ENCODE assay signal across 24 cellular contexts in genomic region chr22:20996598-20997535, GRCh38. TPM values are rescaled to one million over a fixed set of nuclear protein-coding genes. Genes with fewer than 3 reads are reported as not detected.
DNase-seq lines count a peak whose midpoint lies in the region; ATAC-seq, FAIRE-seq and TF ChIP-seq lines count a peak whose summit lies in the region.
"Had no signal": no experiment of that assay in that cellular context is flagged by ENCODE, and none has a peak within 500 bp of the region (broad histone marks: within the 10 kb centered on the region; RNA-seq: fewer than 3 reads in every experiment).

No MANE protein-coding gene starts in this region.

- peaks cover 9% of the 10 kb centered on the region for H3K36me3 Mint-ChIP-seq in activated naive CD8-positive, alpha-beta T cell treated with anti-CD3 and anti-CD28 coated beads for 36 hours
- peaks cover 10% of the 10 kb centered on the region for H3K36me3 Mint-ChIP-seq in activated naive CD8-positive, alpha-beta T cell treated with anti-CD3 and anti-CD28 coated beads, Interleukin-2, amount 50 U/mL, for 24 hours (ENCODE audit: low read depth)
- peaks cover 3% of the 10 kb centered on the region for H3K36me3 Mint-ChIP-seq in astrocyte (ENCODE audit: low read depth, unreplicated experiment)
- H3K36me3 Mint-ChIP-seq in naive thymus-derived CD8-positive, alpha-beta T cell = peaks cover 0 to 22% (median 0%) of the 10 kb centered on the region in 3 donors

- peaks cover 24% of the 10 kb centered on the region for H3K79me2 ChIP-seq in astrocyte (ENCODE audit: insufficient read depth, low read length)

- peaks cover 35% of the 10 kb centered on the region for H4K20me1 ChIP-seq in astrocyte (ENCODE audit: insufficient read depth, low read length)

- ATAC-seq in activated naive CD8-positive, alpha-beta T cell treated with anti-CD3 and anti-CD28 coated beads, Interleukin-2, amount 50 U/mL, for 24 hours = no peak
- ATAC-seq in naive thymus-derived CD8-positive, alpha-beta T cell = no peak
- ATAC-seq: A549, SK-N-SH treated with all-trans-retinoic acid at 6 μM for 48 hours had no signal

- no peak overlapping the region for H2AFZ ChIP-seq in astrocyte (ENCODE audit: low read depth, low read length)

- H3K9me3 Mint-ChIP-seq in activated naive CD8-positive, alpha-beta T cell treated with anti-CD3 and anti-CD28 coated beads for 36 hours = no peaks in the 10 kb centered on the region
- no peaks in the 10 kb centered on the region for H3K9me3 Mint-ChIP-seq in activated naive CD8-positive, alpha-beta T cell treated with anti-CD3 and anti-CD28 coated beads, Interleukin-2, amount 50 U/mL, for 24 hours
- H3K9me3 Mint-ChIP-seq in astrocyte (ENCODE audit: unreplicated experiment) = no peaks in the 10 kb centered on the region
- no peaks in the 10 kb centered on the region for H3K9me3 Mint-ChIP-seq in naive thymus-derived CD8-positive, alpha-beta T cell
- H3K9me3 Mint-ChIP-seq: CD8-positive, alpha-beta memory T cell; HFFc6 had no signal

- H3K27ac Mint-ChIP-seq in activated naive CD8-positive, alpha-beta T cell treated with anti-CD3 and anti-CD28 coated beads for 36 hours = peak overlapping the region; percentile 19
- no peak overlapping the region for H3K27ac Mint-ChIP-seq in activated naive CD8-positive, alpha-beta T cell treated with anti-CD3 and anti-CD28 coated beads, Interleukin-2, amount 50 U/mL, for 24 hours
- H3K27ac Mint-ChIP-seq in astrocyte (ENCODE audit: unreplicated experiment) = peak overlapping the region; percentile 18
- H3K27ac Mint-ChIP-seq in naive thymus-derived CD8-positive, alpha-beta T cell = peak overlapping the region in 7 of 10 donors; percentile 4 to 91 (median 48)
- H3K27ac Mint-ChIP-seq: HFFc6 had no signal

- DNase-seq in activated naive CD8-positive, alpha-beta T cell treated with anti-CD3 and anti-CD28 coated beads for 36 hours = no peak
- no peak for DNase-seq in activated naive CD8-positive, alpha-beta T cell treated with anti-CD3 and anti-CD28 coated beads, Interleukin-2, amount 50 U/mL, for 24 hours
- DNase-seq in astrocyte (ENCODE audit: low read depth) (no peak), NCI-H187 treated with DMSO at 0.1 percent for 48 hours (lab: John Stamatoyannopoulos, UW) (no peak), caudate nucleus (lab: John Stamatoyannopoulos, UW) (no peak), DMS79 treated with DMSO at 0.1 percent for 48 hours (lab: John Stamatoyannopoulos, UW) (no peak)
- no peak for DNase-seq in naive thymus-derived CD8-positive, alpha-beta T cell
- DNase-seq: CD8-positive, alpha-beta memory T cell; DMS53; HFFc6; Kasumi-1; MG63; NCI-H1048; NCI-H1436 treated with DMSO at 0.1 percent for 48 hours; NCI-H2029 treated with DMSO at 0.1 percent for 48 hours; NCI-H2171; NCI-H69; SIG-M5 had no signal

- FAIRE-seq in astrocyte (lab: Jason Lieb, UNC) = no peak
- FAIRE-seq: A549 had no signal

- POLR2A ChIA-PET in naive thymus-derived CD8-positive, alpha-beta T cell (lab: Charles Lee) = interaction anchor here (0.6 to 1.4 kb wide), 5 partner anchors 11 to 655 kb away, joined by 3 to 5 read pairs (median 3); partner anchors contain the start of gene LZTR1

- peaks cover 16% of the 10 kb centered on the region for H3K4me1 ChIP-seq in astrocyte (ENCODE audit: insufficient read depth, low read length)

- H3K27ac ChIP-seq in astrocyte (ENCODE audit: low read depth, low read length) (no peak overlapping the region), caudate nucleus (ENCODE audit: low read depth, low read length) (no peak overlapping the region)
- H3K27ac ChIP-seq: A549, BLaER1 had no signal

- H3K36me3 ChIP-seq in astrocyte (ENCODE audit: insufficient read depth, low read length) = no peaks in the 10 kb centered on the region

- H3K4me3 Mint-ChIP-seq in activated naive CD8-positive, alpha-beta T cell treated with anti-CD3 and anti-CD28 coated beads for 36 hours = no peak overlapping the region
- H3K4me3 Mint-ChIP-seq in activated naive CD8-positive, alpha-beta T cell treated with anti-CD3 and anti-CD28 coated beads, Interleukin-2, amount 50 U/mL, for 24 hours = no peak overlapping the region
- H3K4me3 Mint-ChIP-seq in astrocyte (ENCODE audit: unreplicated experiment) = no peak overlapping the region
- H3K4me3 Mint-ChIP-seq in naive thymus-derived CD8-positive, alpha-beta T cell = peak overlapping the region in 1 of 10 donors; percentile 6
- H3K4me3 Mint-ChIP-seq: HFFc6 had no signal

- H3K27me3 Mint-ChIP-seq in activated naive CD8-positive, alpha-beta T cell treated with anti-CD3 and anti-CD28 coated beads for 36 hours = no peaks in the 10 kb centered on the region
- no peaks in the 10 kb centered on the region for H3K27me3 Mint-ChIP-seq in activated naive CD8-positive, alpha-beta T cell treated with anti-CD3 and anti-CD28 coated beads, Interleukin-2, amount 50 U/mL, for 24 hours
- H3K27me3 Mint-ChIP-seq in astrocyte (ENCODE audit: low read depth, unreplicated experiment) = no peaks in the 10 kb centered on the region
- H3K27me3 Mint-ChIP-seq in naive thymus-derived CD8-positive, alpha-beta T cell = no peaks in the 10 kb centered on the region

- H3K4me2 ChIP-seq in astrocyte (ENCODE audit: low read length) = no peak overlapping the region
- H3K4me2 ChIP-seq: A549, BLaER1 had no signal

- no peaks in the 10 kb centered on the region for H3K27me3 ChIP-seq in astrocyte (ENCODE audit: insufficient read depth, low read length)
- H3K27me3 ChIP-seq: BLaER1, MG63 had no signal

- H3K9ac ChIP-seq in astrocyte (ENCODE audit: low read length) = no peak overlapping the region
- H3K9ac ChIP-seq: BLaER1 had no signal

- H3K4me3 ChIP-seq in astrocyte (ENCODE audit: insufficient read depth, low read depth, low read length) = no peak overlapping the region
- H3K4me3 ChIP-seq: A549, BLaER1, MG63 had no signal

- H3K4me1 Mint-ChIP-seq in activated naive CD8-positive, alpha-beta T cell treated with anti-CD3 and anti-CD28 coated beads for 36 hours = peaks cover 12% of the 10 kb centered on the region
- H3K4me1 Mint-ChIP-seq in activated naive CD8-positive, alpha-beta T cell treated with anti-CD3 and anti-CD28 coated beads, Interleukin-2, amount 50 U/mL, for 24 hours = peaks cover 15% of the 10 kb centered on the region
- no peaks in the 10 kb centered on the region for H3K4me1 Mint-ChIP-seq in astrocyte (ENCODE audit: low read depth, unreplicated experiment)
- peaks cover 9 to 32% (median 26%) of the 10 kb centered on the region in 4 donors for H3K4me1 Mint-ChIP-seq in naive thymus-derived CD8-positive, alpha-beta T cell

- no peaks in the 10 kb centered on the region for H3K9me3 ChIP-seq in astrocyte (ENCODE audit: insufficient read depth, low read depth, low read length)
- H3K9me3 ChIP-seq: A549, BLaER1, MG63 had no signal

- no peak for TF ChIP-seq CTCF in astrocyte (IDR thresholded peaks at IDR 0.05; ENCODE audit: insufficient read depth, low read depth, low read length)

RNA-seq across cellular contexts. Expression of gene THAP7, which starts 5.1 kb away (rescaled TPM):
- 10 to 100 TPM; 34.3 to 34.5 TPM for total RNA-seq in activated naive CD8-positive, alpha-beta T cell treated with anti-CD3 and anti-CD28 coated beads for 36 hours
- 12.1 and 12.2 TPM in 2 replicates for total RNA-seq in astrocyte
- total RNA-seq in naive thymus-derived CD8-positive, alpha-beta T cell = 10 to 100 TPM; 68.5 to 70.5 TPM
- polyA plus RNA-seq in naive thymus-derived CD8-positive, alpha-beta T cell = 10 to 100 TPM; 31.7 to 55.5 (median 41.1) TPM

RNA-seq across cellular contexts. Expression of gene LZTR1, which starts 14.8 kb away (rescaled TPM):
- total RNA-seq in activated naive CD8-positive, alpha-beta T cell treated with anti-CD3 and anti-CD28 coated beads for 36 hours = 10 to 100 TPM; 32.4 to 39.2 TPM
- 62.0 and 68.9 TPM in 2 replicates for total RNA-seq in astrocyte
- total RNA-seq in naive thymus-derived CD8-positive, alpha-beta T cell = 100 to 1,000 TPM in 1 of 2 experiments, 10 to 100 TPM in 1; 92.9 to 103 TPM
- polyA plus RNA-seq in naive thymus-derived CD8-positive, alpha-beta T cell = 10 to 100 TPM in 2 of 3 donors, 1 to 10 TPM in 1; 8.6 to 14.5 (median 12.3) TPM

RNA-seq across cellular contexts. Expression of gene P2RX6, which starts 18.1 kb away (rescaled TPM):
- under 1 TPM; 0.14 to 0.43 TPM for total RNA-seq in activated naive CD8-positive, alpha-beta T cell treated with anti-CD3 and anti-CD28 coated beads for 36 hours
- 0.22 and 0.45 TPM in 2 replicates for total RNA-seq in astrocyte
- total RNA-seq in naive thymus-derived CD8-positive, alpha-beta T cell = 1 to 10 TPM; 2.7 to 4.5 TPM
- polyA plus RNA-seq in naive thymus-derived CD8-positive, alpha-beta T cell = 1 to 10 TPM in 1 of 3 donors, under 1 TPM in 2; 0.25 to 1.1 (median 0.74) TPM

RNA-seq across cellular contexts. Expression of gene AIFM3, which starts 29.8 kb away (rescaled TPM):
- under 1 TPM in 1 of 2 experiments, not detected in 1; 0.14 TPM for total RNA-seq in activated naive CD8-positive, alpha-beta T cell treated with anti-CD3 and anti-CD28 coated beads for 36 hours
- total RNA-seq in astrocyte = 0.48 and 0.67 TPM in 2 replicates
- total RNA-seq in naive thymus-derived CD8-positive, alpha-beta T cell = 1 to 10 TPM in 1 of 2 experiments, under 1 TPM in 1; 0.47 to 1.3 TPM
- polyA plus RNA-seq in naive thymus-derived CD8-positive, alpha-beta T cell = under 1 TPM; 0.16 to 0.53 (median 0.32) TPM
- total RNA-seq: H4 had no signal
- polyA plus RNA-seq: CD8-positive, alpha-beta memory T cell had no signal

RNA-seq across cellular contexts. Expression of gene SLC7A4, which starts 35.5 kb away (rescaled TPM):
- total RNA-seq in activated naive CD8-positive, alpha-beta T cell treated with anti-CD3 and anti-CD28 coated beads for 36 hours = under 1 TPM; 0.41 to 0.44 TPM
- total RNA-seq in astrocyte = 0.31 and 0.93 TPM in 2 replicates
- 1 to 10 TPM in 1 of 2 experiments, under 1 TPM in 1; 0.69 to 1.3 TPM for total RNA-seq in naive thymus-derived CD8-positive, alpha-beta T cell
- polyA plus RNA-seq in naive thymus-derived CD8-positive, alpha-beta T cell = 1 to 10 TPM in 2 of 3 donors, under 1 TPM in 1; 0.99 to 1.4 (median 1.2) TPM
- total RNA-seq: H4, HT-29, OCI-LY7 had no signal
- polyA plus RNA-seq: A549 had no signal
